ENCODE assay signal across 14 cellular contexts in the genomic region with DNA sequence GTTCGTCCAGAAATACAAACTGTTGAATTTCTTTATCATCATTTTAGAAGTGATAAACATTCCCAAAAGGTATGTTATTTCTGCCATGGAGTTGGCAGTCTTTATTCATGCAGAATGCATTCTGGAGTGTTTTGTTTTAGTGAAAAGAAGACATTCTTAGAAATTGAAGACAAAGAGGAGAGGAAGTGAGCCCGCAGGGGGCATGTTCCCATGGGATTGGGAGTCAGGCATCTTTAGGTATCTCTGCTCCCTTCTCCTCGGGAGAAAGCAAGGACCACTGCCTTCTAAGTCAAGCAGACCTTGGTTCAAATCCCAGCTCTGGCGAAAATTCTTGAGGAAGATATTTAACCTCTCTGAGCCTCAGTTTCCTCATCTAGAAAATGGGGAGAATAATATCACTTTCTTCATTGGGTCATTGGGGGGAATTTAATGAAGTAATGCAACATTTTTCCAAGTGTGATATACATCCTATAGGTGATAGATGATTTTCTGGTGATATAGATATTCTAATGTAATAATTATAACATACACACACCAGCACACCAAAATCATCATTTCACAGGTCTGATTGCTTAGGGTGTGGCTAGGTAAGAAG. TPM values are rescaled to one million over a fixed set of nuclear protein-coding genes. Genes with fewer than 3 reads are reported as not detected.
DNase-seq lines count a peak whose midpoint lies in the region; ATAC-seq and TF ChIP-seq lines count a peak whose summit lies in the region.
"Had no signal": no experiment of that assay in that cellular context is flagged by ENCODE, and none has a peak within 500 bp of the region (broad histone marks: within the 10 kb centered on the region; RNA-seq: fewer than 3 reads in every experiment).

No MANE protein-coding gene starts in this region.

- H3K4me3 Mint-ChIP-seq in activated naive CD8-positive, alpha-beta T cell treated with anti-CD3 and anti-CD28 coated beads, Interleukin-2, amount 10 ng/mL, durations not matched to agents 7 days and 5 days = peak overlapping the region; percentile 83
- H3K4me3 Mint-ChIP-seq in neural progenitor cell = no peak overlapping the region

- no peaks in the 10 kb centered on the region for H3K79me2 ChIP-seq in neural progenitor cell (ENCODE audit: low read depth)

- peak overlapping the region; percentile 8 for H3K4me2 ChIP-seq in neural progenitor cell

- H3K4me1 ChIP-seq in neural progenitor cell = peaks cover 16% of the 10 kb centered on the region

- no peak overlapping the region for H3K27ac ChIP-seq in neural progenitor cell

- POLR2A ChIA-PET in activated naive CD8-positive, alpha-beta T cell treated with anti-CD3 and anti-CD28 coated beads, Interleukin-2, amount 10 ng/mL, durations not matched to agents 7 days and 5 days (lab: Charles Lee) = interaction anchor here (0.7 to 8.7 kb wide), 23 partner anchors 8 to 252 kb away, joined by 3 to 132 read pairs (median 8); a partner anchor contains a TSS

- peak overlapping the region; percentile 15; the same call in 1 of the 2 replicates for H3K4me3 ChIP-seq in GM08714 (ENCODE audit: low read length)
- H3K4me3 ChIP-seq in Jurkat, Clone E6-1 (ENCODE audit: low read length) = peak overlapping the region; percentile 37
- no peak overlapping the region for H3K4me3 ChIP-seq in neural progenitor cell

- H3K36me3 ChIP-seq in neural progenitor cell = no peaks in the 10 kb centered on the region

- no peaks in the 10 kb centered on the region for H3K9me3 Mint-ChIP-seq in activated naive CD8-positive, alpha-beta T cell treated with anti-CD3 and anti-CD28 coated beads, Interleukin-2, amount 10 ng/mL, durations not matched to agents 7 days and 5 days
- H3K9me3 Mint-ChIP-seq in neural progenitor cell = peaks cover 10% of the 10 kb centered on the region

- H2AFZ ChIP-seq in neural progenitor cell (replicated peaks) = peak overlapping the region; percentile 35

- H4K20me1 ChIP-seq in neural progenitor cell (ENCODE audit: low read depth) = no peaks in the 10 kb centered on the region

- H3K27me3 Mint-ChIP-seq in activated naive CD8-positive, alpha-beta T cell treated with anti-CD3 and anti-CD28 coated beads, Interleukin-2, amount 10 ng/mL, durations not matched to agents 7 days and 5 days = no peaks in the 10 kb centered on the region
- peaks cover 4% of the 10 kb centered on the region for H3K27me3 Mint-ChIP-seq in neural progenitor cell (ENCODE audit: insufficient read depth, low read depth)

- ATAC-seq in activated naive CD8-positive, alpha-beta T cell treated with anti-CD3 and anti-CD28 coated beads, Interleukin-2, amount 10 ng/mL, durations not matched to agents 7 days and 5 days (ENCODE audit: low read depth) = no peak
- ATAC-seq in GM21526 (IDR thresholded peaks at IDR 0.05; ENCODE audit: low FRiP score, unreplicated experiment) = no peak

- peak overlapping the region; percentile 94 for H3K27ac Mint-ChIP-seq in activated naive CD8-positive, alpha-beta T cell treated with anti-CD3 and anti-CD28 coated beads, Interleukin-2, amount 10 ng/mL, durations not matched to agents 7 days and 5 days
- H3K27ac Mint-ChIP-seq in neural progenitor cell = no peak overlapping the region

- TF ChIP-seq CTCF in neural progenitor cell (IDR thresholded peaks at IDR 0.05) = no peak

- peaks cover 17% of the 10 kb centered on the region for H3F3A ChIP-seq in neural progenitor cell (ENCODE audit: low read depth)

- no peaks in the 10 kb centered on the region for H3K27me3 ChIP-seq in neural progenitor cell

- no peaks in the 10 kb centered on the region for H3K9me3 ChIP-seq in neural progenitor cell (ENCODE audit: low read depth)

- H3K4me1 Mint-ChIP-seq in activated naive CD8-positive, alpha-beta T cell treated with anti-CD3 and anti-CD28 coated beads, Interleukin-2, amount 10 ng/mL, durations not matched to agents 7 days and 5 days = peaks cover 76% of the 10 kb centered on the region
- H3K4me1 Mint-ChIP-seq in neural progenitor cell = peaks cover 40% of the 10 kb centered on the region

- no peak for DNase-seq in Jurkat, Clone E6-1 (ENCODE audit: low read depth, low spot score)
- DNase-seq in activated naive CD8-positive, alpha-beta T cell treated with anti-CD3 and anti-CD28 coated beads, Interleukin-2, amount 10 ng/mL, durations not matched to agents 7 days and 5 days = no peak
- DNase-seq in neural progenitor cell (ENCODE audit: low spot score) (no peak), dedifferentiated amniotic fluid mesenchymal stem cell (ENCODE audit: extremely low spot score) (no peak), hypothalamus (lab: John Stamatoyannopoulos, UW) (no peak), Ammon's horn (ENCODE audit: low spot score) (no peak)
- DNase-seq: NCI-H187 had no signal

- H3K9ac ChIP-seq in neural progenitor cell = no peak overlapping the region

- H3K36me3 Mint-ChIP-seq in activated naive CD8-positive, alpha-beta T cell treated with anti-CD3 and anti-CD28 coated beads, Interleukin-2, amount 10 ng/mL, durations not matched to agents 7 days and 5 days = peaks cover 7% of the 10 kb centered on the region
- H3K36me3 Mint-ChIP-seq in neural progenitor cell = no peaks in the 10 kb centered on the region

RNA-seq across cellular contexts. Expression of a gene that starts 26.5 kb away (rescaled TPM):
- polyA plus RNA-seq in Jurkat, Clone E6-1 (2012; ENCODE audit: insufficient read depth, insufficient read length) = 13.0 TPM
- under 1 TPM; 0.55 to 0.68 TPM for total RNA-seq in activated naive CD8-positive, alpha-beta T cell treated with anti-CD3 and anti-CD28 coated beads, Interleukin-2, amount 10 ng/mL, durations not matched to agents 7 days and 5 days
- 0.67 and 2.5 TPM in 2 replicates for total RNA-seq in neural progenitor cell (ENCODE audit: low replicate concordance)
- total RNA-seq: dermis microvascular lymphatic vessel endothelial cell, frontal cortex, mesenteric fat pad, right cardiac atrium, urinary bladder had no signal
- polyA plus RNA-seq: right cardiac atrium had no signal
